In the genomic region with DNA sequence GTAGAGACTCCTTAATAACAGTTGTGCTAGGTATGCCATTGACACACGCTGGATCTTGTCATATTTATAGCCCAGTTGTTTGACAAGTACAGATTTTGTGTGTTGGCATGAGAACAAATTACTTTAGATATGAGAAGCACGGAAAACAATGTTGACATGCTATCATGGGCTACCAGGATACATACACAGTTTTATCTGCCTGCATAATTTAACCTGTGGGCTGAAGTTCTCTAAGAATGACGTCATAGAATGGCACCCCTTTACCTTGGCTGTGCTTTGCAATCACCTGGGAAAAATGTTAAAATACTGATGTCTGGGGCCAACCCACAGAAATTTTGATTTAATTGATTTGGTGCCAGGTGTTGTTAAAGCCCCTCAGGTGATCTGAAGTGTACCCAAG, we compare ENCODE assay signal across 2 cellular contexts.
A peak's percentile ranks its signal among the peaks of the same experiment; 100 is the strongest.
TF ChIP-seq lines count a peak whose summit lies in the region.

No MANE protein-coding gene starts in this region.

TF ChIP-seq in GM23338, 12 proteins besides CTCF, POLR2A, EP300 and RAD21:
- TF ChIP-seq STAT1 (IDR thresholded peaks at IDR 0.05; ENCODE audit: unreplicated experiment) (no peak), ZNF462 (CRISPR knock-in tag; IDR thresholded peaks at IDR 0.05) (no peak), EZH2 (IDR thresholded peaks at IDR 0.05; ENCODE audit: low read depth, unreplicated experiment) (no peak), JUNB (IDR thresholded peaks at IDR 0.05; ENCODE audit: unreplicated experiment) (no peak), NANOG (IDR thresholded peaks at IDR 0.05; ENCODE audit: borderline replicate concordance) (no peak), ZNF331 (CRISPR knock-in tag; IDR thresholded peaks at IDR 0.05; ENCODE audit: low read depth) (no peak), EZH2phosphoT487 (IDR thresholded peaks at IDR 0.05; ENCODE audit: unreplicated experiment) (no peak), ZNF114 (CRISPR knock-in tag; IDR thresholded peaks at IDR 0.05) (no peak)
- TF ChIP-seq, protein P1, sequence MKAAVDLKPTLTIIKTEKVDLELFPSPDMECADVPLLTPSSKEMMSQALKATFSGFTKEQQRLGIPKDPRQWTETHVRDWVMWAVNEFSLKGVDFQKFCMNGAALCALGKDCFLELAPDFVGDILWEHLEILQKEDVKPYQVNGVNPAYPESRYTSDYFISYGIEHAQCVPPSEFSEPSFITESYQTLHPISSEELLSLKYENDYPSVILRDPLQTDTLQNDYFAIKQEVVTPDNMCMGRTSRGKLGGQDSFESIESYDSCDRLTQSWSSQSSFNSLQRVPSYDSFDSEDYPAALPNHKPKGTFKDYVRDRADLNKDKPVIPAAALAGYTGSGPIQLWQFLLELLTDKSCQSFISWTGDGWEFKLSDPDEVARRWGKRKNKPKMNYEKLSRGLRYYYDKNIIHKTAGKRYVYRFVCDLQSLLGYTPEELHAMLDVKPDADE (IDR thresholded peaks at IDR 0.05), result no peak

TF ChIP-seq in GM12878, 131 proteins besides CTCF, POLR2A, EP300 and RAD21:
- TF ChIP-seq ATF7 (IDR thresholded peaks at IDR 0.05; ENCODE audit: low read depth) (peak; percentile 71), STAT3 (IDR thresholded peaks at IDR 0.05; ENCODE audit: low read depth, low read length) (no peak), ZBED1 (IDR thresholded peaks at IDR 0.05; ENCODE audit: borderline replicate concordance) (no peak), SUPT20H (IDR thresholded peaks at IDR 0.05; ENCODE audit: borderline replicate concordance, control insufficient read depth, low read depth, low read length) (no peak), TBL1XR1 (IDR thresholded peaks at IDR 0.05; ENCODE audit: low read depth, low read length) (no peak), MLLT1 (IDR thresholded peaks at IDR 0.05) (no peak), BACH1 (IDR thresholded peaks at IDR 0.05; ENCODE audit: borderline replicate concordance) (no peak)
- TF ChIP-seq, protein P2, sequence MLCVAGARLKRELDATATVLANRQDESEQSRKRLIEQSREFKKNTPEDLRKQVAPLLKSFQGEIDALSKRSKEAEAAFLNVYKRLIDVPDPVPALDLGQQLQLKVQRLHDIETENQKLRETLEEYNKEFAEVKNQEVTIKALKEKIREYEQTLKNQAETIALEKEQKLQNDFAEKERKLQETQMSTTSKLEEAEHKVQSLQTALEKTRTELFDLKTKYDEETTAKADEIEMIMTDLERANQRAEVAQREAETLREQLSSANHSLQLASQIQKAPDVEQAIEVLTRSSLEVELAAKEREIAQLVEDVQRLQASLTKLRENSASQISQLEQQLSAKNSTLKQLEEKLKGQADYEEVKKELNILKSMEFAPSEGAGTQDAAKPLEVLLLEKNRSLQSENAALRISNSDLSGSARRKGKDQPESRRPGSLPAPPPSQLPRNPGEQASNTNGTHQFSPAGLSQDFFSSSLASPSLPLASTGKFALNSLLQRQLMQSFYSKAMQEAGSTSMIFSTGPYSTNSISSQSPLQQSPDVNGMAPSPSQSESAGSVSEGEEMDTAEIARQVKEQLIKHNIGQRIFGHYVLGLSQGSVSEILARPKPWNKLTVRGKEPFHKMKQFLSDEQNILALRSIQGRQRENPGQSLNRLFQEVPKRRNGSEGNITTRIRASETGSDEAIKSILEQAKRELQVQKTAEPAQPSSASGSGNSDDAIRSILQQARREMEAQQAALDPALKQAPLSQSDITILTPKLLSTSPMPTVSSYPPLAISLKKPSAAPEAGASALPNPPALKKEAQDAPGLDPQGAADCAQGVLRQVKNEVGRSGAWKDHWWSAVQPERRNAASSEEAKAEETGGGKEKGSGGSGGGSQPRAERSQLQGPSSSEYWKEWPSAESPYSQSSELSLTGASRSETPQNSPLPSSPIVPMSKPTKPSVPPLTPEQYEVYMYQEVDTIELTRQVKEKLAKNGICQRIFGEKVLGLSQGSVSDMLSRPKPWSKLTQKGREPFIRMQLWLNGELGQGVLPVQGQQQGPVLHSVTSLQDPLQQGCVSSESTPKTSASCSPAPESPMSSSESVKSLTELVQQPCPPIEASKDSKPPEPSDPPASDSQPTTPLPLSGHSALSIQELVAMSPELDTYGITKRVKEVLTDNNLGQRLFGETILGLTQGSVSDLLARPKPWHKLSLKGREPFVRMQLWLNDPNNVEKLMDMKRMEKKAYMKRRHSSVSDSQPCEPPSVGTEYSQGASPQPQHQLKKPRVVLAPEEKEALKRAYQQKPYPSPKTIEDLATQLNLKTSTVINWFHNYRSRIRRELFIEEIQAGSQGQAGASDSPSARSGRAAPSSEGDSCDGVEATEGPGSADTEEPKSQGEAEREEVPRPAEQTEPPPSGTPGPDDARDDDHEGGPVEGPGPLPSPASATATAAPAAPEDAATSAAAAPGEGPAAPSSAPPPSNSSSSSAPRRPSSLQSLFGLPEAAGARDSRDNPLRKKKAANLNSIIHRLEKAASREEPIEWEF (IDR thresholded peaks at IDR 0.05; ENCODE audit: insufficient replicate concordance, low read depth, low read length), result no peak
